In genomic region chr1:167863921-167864279, GRCh38 we compare ENCODE assay signal across 27 cellular contexts. TPM values are rescaled to one million over a fixed set of nuclear protein-coding genes. Genes with fewer than 3 reads are reported as not detected.
"Had no signal": no experiment of that assay in that cellular context is flagged by ENCODE, and none has a peak within 500 bp of the region (broad histone marks: within the 10 kb centered on the region; RNA-seq: fewer than 3 reads in every experiment).

No MANE protein-coding gene starts in this region.

- H3K4me1 ChIP-seq: Peyer's patch, SJCRH30 had no signal

- H3K27ac ChIP-seq: Peyer's patch, RWPE1, SJCRH30, WERI-Rb-1 had no signal

- H3K4me2 ChIP-seq: SK-N-SH had no signal

- ATAC-seq: activated CD4-positive, alpha-beta T cell treated with anti-CD3 and anti-CD28 coated beads for 36 hours; activated T-helper 17 cell treated with anti-CD3 and anti-CD28 coated beads, Interleukin-2, amount 50 U/mL, for 72 hours had no signal

- H3K9ac ChIP-seq: SK-N-SH had no signal

- H3K27me3 ChIP-seq: Peyer's patch, SJCRH30 had no signal

- H3K9me3 ChIP-seq: Peyer's patch, SJCRH30, SK-N-SH had no signal

- DNase-seq: activated CD4-positive, alpha-beta memory T cell treated with anti-CD3 and anti-CD28 coated beads, Interleukin-2, amount 10 ng/mL, durations not matched to agents 7 days and 5 days; activated CD4-positive, alpha-beta T cell treated with anti-CD3 and anti-CD28 coated beads for 36 hours; activated CD4-positive, alpha-beta T cell treated with anti-CD3 and anti-CD28 coated beads, Interleukin-2, amount 50 U/mL, for 1 hour; activated gamma-delta T cell; activated naive CD4-positive, alpha-beta T cell treated with anti-CD3 and anti-CD28 coated beads for 36 hours; activated T-cell treated with anti-CD3 and anti-CD28 coated beads for 4 hours; activated T-cell treated with anti-CD3 and anti-CD28 coated beads, Interleukin-2, amount 50 U/mL, for 48 hours; amygdala; MM.1S; NCI-H1105; NCI-H1436; NCI-H1694 treated with DMSO at 0.1 percent for 48 hours; NCI-H2029 treated with DMSO at 0.1 percent for 48 hours; NCI-H345; NCI-H510A; NCI-H526 treated with DMSO at 0.1 percent for 48 hours; NK-92 treated with Interleukin-12 subunit alpha and Interleukin-12 subunit beta, amount 100 ng/mL, for 24 hours; Peyer's patch; Right ventricle myocardium superior; SJCRH30; SK-N-SH; T-helper 1 cell had no signal

- H3K36me3 ChIP-seq: Peyer's patch, SJCRH30, WERI-Rb-1 had no signal

- H3K4me3 ChIP-seq: Peyer's patch, SJCRH30 had no signal

- FAIRE-seq: astrocyte had no signal

RNA-seq across cellular contexts. Expression of gene ADCY10, which starts 50.0 kb away (rescaled TPM):
- total RNA-seq: activated CD8-positive, alpha-beta memory T cell treated with anti-CD3 and anti-CD28 coated beads for 36 hours had no signal
